ENCODE assay signal across 11 cellular contexts in the genomic region with DNA sequence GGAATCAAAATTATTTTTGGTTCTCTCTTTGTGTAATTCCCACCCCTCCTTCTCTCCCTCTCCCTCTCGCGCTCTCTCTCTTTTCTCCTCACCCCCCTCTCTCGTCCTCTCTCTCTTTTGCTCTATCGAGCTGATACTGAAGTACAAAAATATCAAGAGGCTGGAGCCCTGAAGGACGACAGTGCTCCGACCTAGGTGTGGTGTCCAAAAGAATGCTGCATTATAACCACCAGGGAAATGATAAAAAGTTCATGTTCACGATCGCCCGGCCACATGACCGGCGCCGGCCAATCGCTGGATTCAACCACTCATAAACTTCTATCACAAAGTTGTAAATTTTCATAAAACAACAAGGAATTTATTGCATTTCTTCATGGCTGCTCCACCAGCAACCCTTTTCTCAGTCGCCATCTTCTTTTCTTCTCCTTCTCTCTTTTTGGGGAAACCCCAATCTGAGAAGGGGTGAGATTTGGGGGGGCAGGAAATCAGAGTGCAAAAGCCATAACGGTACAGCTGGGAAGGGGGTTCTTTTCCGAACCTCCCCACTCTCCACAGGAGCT. TPM values are rescaled to one million over a fixed set of nuclear protein-coding genes. Genes with fewer than 3 reads are reported as not detected.
DNase-seq lines count a peak whose midpoint lies in the region; ATAC-seq and TF ChIP-seq lines count a peak whose summit lies in the region.
"Had no signal": no experiment of that assay in that cellular context is flagged by ENCODE, and none has a peak within 500 bp of the region (broad histone marks: within the 10 kb centered on the region; RNA-seq: fewer than 3 reads in every experiment).

A gene (minus strand): TSS at position 217 of the 560 bp plus-strand sequence. CDS start 6,836 bp downstream, outside the sequence.

- intact Hi-C loops in activated B cell treated with CpG ODN at 0.5 μM for 24 hours (cut with micrococcal nuclease), result no loop called here
- intact Hi-C loops in lower lobe of right lung (cut with DNase I), result no loop called here
- intact Hi-C loops in upper lobe of right lung (cut with DNase I), result no loop called here

- in situ Hi-C loops in GM13977 (cut with MboI; ENCODE audit: low pct_unique_long_range_greater_than_20kb, low sequenced_read_pairs, unreplicated experiment), result no loop called here

- H3K4me1 Mint-ChIP-seq in activated CD8-positive, alpha-beta memory T cell treated with anti-CD3 and anti-CD28 coated beads, Interleukin-2, amount 10 ng/mL, durations not matched to agents 7 days and 5 days, result peaks cover 37% of the 10 kb centered on the region
- H3K4me1 Mint-ChIP-seq in activated B cell treated with CpG ODN at 0.5 μM for 24 hours, result peaks cover 6% of the 10 kb centered on the region
- H3K4me1 Mint-ChIP-seq in activated CD8-positive, alpha-beta T cell treated with anti-CD3 and anti-CD28 coated beads, Interleukin-2, amount 10 ng/mL, durations not matched to agents 7 days and 5 days (ENCODE audit: low read depth), result peaks cover 37% of the 10 kb centered on the region
- peaks cover 15% of the 10 kb centered on the region for H3K4me1 Mint-ChIP-seq in stimulated activated memory B cell treated with anti-CD40 and anti-IgM and Interleukin-4, amounts not matched to agents 10 μg/mL and 1 μg/mL and 100 μg/mL, for 72 hours

- no peaks in the 10 kb centered on the region for H3K36me3 Mint-ChIP-seq in activated CD8-positive, alpha-beta memory T cell treated with anti-CD3 and anti-CD28 coated beads, Interleukin-2, amount 10 ng/mL, durations not matched to agents 7 days and 5 days
- H3K36me3 Mint-ChIP-seq in activated B cell treated with CpG ODN at 0.5 μM for 24 hours (ENCODE audit: low read depth), result no peaks in the 10 kb centered on the region
- no peaks in the 10 kb centered on the region for H3K36me3 Mint-ChIP-seq in activated CD8-positive, alpha-beta T cell treated with anti-CD3 and anti-CD28 coated beads, Interleukin-2, amount 10 ng/mL, durations not matched to agents 7 days and 5 days (ENCODE audit: low read depth)
- no peaks in the 10 kb centered on the region for H3K36me3 Mint-ChIP-seq in stimulated activated memory B cell treated with anti-CD40 and anti-IgM and Interleukin-4, amounts not matched to agents 10 μg/mL and 1 μg/mL and 100 μg/mL, for 72 hours

- H3K4me3 Mint-ChIP-seq in activated CD8-positive, alpha-beta memory T cell treated with anti-CD3 and anti-CD28 coated beads, Interleukin-2, amount 10 ng/mL, durations not matched to agents 7 days and 5 days, result peak within 1 kb of the TSS; percentile 22
- peak within 1 kb of the TSS; percentile 20 for H3K4me3 Mint-ChIP-seq in activated B cell treated with CpG ODN at 0.5 μM for 24 hours
- H3K4me3 Mint-ChIP-seq in activated CD8-positive, alpha-beta T cell treated with anti-CD3 and anti-CD28 coated beads, Interleukin-2, amount 10 ng/mL, durations not matched to agents 7 days and 5 days, result no peak within 1 kb of the TSS
- H3K4me3 Mint-ChIP-seq in stimulated activated memory B cell treated with anti-CD40 and anti-IgM and Interleukin-4, amounts not matched to agents 10 μg/mL and 1 μg/mL and 100 μg/mL, for 72 hours, result no peak within 1 kb of the TSS

- H3K4me1 ChIP-seq in lower lobe of right lung (peaks cover 10% of the 10 kb centered on the region), upper lobe of right lung (peaks cover 9% of the 10 kb centered on the region)

- DNase-seq in activated CD8-positive, alpha-beta memory T cell treated with anti-CD3 and anti-CD28 coated beads, Interleukin-2, amount 10 ng/mL, durations not matched to agents 7 days and 5 days, result no peak
- no peak for DNase-seq in activated CD8-positive, alpha-beta memory T cell treated with anti-CD3 and anti-CD28 coated beads, Interleukin-2, amount 50 U/mL, for 48 hours
- DNase-seq in activated B cell treated with CpG ODN at 0.5 μM for 24 hours (no peak), lower lobe of right lung (no peak), upper lobe of right lung (no peak), GM13977 (ENCODE audit: low spot score) (no peak)
- no peak for DNase-seq in activated CD8-positive, alpha-beta T cell treated with anti-CD3 and anti-CD28 coated beads, Interleukin-2, amount 10 ng/mL, durations not matched to agents 7 days and 5 days
- DNase-seq: amniotic stem cell, NCI-H1436 treated with DMSO at 0.1 percent for 48 hours had no signal

- CTCF ChIA-PET in activated CD8-positive, alpha-beta memory T cell treated with anti-CD3 and anti-CD28 coated beads, Interleukin-2, amount 10 ng/mL, durations not matched to agents 7 days and 5 days (lab: Charles Lee), result interaction anchor here (0.8 kb wide), 1 partner anchor 17 kb away, joined by 4 read pairs; no protein-coding TSS in a partner anchor
- CTCF ChIA-PET in activated B cell treated with CpG ODN at 0.5 μM for 24 hours (lab: Charles Lee), result interaction anchor here (0.8 to 2.0 kb wide), 3 partner anchors 8 to 271 kb away, joined by 3 to 9 read pairs (median 4); no protein-coding TSS in a partner anchor
- CTCF ChIA-PET in activated CD8-positive, alpha-beta T cell treated with anti-CD3 and anti-CD28 coated beads, Interleukin-2, amount 10 ng/mL, durations not matched to agents 7 days and 5 days (lab: Charles Lee), result interaction anchor here (1.1 to 1.6 kb wide), 2 partner anchors 9 to 226 kb away, joined by 3 to 5 read pairs; no protein-coding TSS in a partner anchor

- peaks cover 95% of the 10 kb centered on the region for H3K27me3 Mint-ChIP-seq in activated CD8-positive, alpha-beta memory T cell treated with anti-CD3 and anti-CD28 coated beads, Interleukin-2, amount 10 ng/mL, durations not matched to agents 7 days and 5 days
- peaks cover 60% of the 10 kb centered on the region for H3K27me3 Mint-ChIP-seq in activated B cell treated with CpG ODN at 0.5 μM for 24 hours
- peaks cover 77% of the 10 kb centered on the region for H3K27me3 Mint-ChIP-seq in activated CD8-positive, alpha-beta T cell treated with anti-CD3 and anti-CD28 coated beads, Interleukin-2, amount 10 ng/mL, durations not matched to agents 7 days and 5 days (ENCODE audit: low read depth)
- peaks cover 100% of the 10 kb centered on the region for H3K27me3 Mint-ChIP-seq in stimulated activated memory B cell treated with anti-CD40 and anti-IgM and Interleukin-4, amounts not matched to agents 10 μg/mL and 1 μg/mL and 100 μg/mL, for 72 hours

- H3K27ac ChIP-seq in lower lobe of right lung (no peak within 1 kb of the TSS), upper lobe of right lung (peak within 1 kb of the TSS; percentile 30)

- H3K27me3 ChIP-seq in lower lobe of right lung (ENCODE audit: low read depth) (peaks cover 98% of the 10 kb centered on the region), upper lobe of right lung (peaks cover 97% of the 10 kb centered on the region)

- H3K9me3 Mint-ChIP-seq in activated CD8-positive, alpha-beta memory T cell treated with anti-CD3 and anti-CD28 coated beads, Interleukin-2, amount 10 ng/mL, durations not matched to agents 7 days and 5 days (ENCODE audit: low read depth), result no peaks in the 10 kb centered on the region
- H3K9me3 Mint-ChIP-seq in activated B cell treated with CpG ODN at 0.5 μM for 24 hours, result no peaks in the 10 kb centered on the region
- no peaks in the 10 kb centered on the region for H3K9me3 Mint-ChIP-seq in activated CD8-positive, alpha-beta T cell treated with anti-CD3 and anti-CD28 coated beads, Interleukin-2, amount 10 ng/mL, durations not matched to agents 7 days and 5 days (ENCODE audit: insufficient read depth)
- no peaks in the 10 kb centered on the region for H3K9me3 Mint-ChIP-seq in stimulated activated memory B cell treated with anti-CD40 and anti-IgM and Interleukin-4, amounts not matched to agents 10 μg/mL and 1 μg/mL and 100 μg/mL, for 72 hours

- no peak for TF ChIP-seq CTCF in activated B cell treated with CpG ODN at 0.5 μM for 24 hours (IDR thresholded peaks at IDR 0.05)
- no peak for TF ChIP-seq CTCF in lower lobe of right lung (IDR thresholded peaks at IDR 0.05)
- TF ChIP-seq CTCF in upper lobe of right lung (IDR thresholded peaks at IDR 0.05), result no peak
- TF ChIP-seq CTCF in GM13977 (IDR thresholded peaks at IDR 0.05; ENCODE audit: extremely low read depth, insufficient read depth, missing control alignments), result no peak

- no peak for ATAC-seq in activated CD8-positive, alpha-beta memory T cell treated with anti-CD3 and anti-CD28 coated beads, Interleukin-2, amount 10 ng/mL, durations not matched to agents 7 days and 5 days
- ATAC-seq in activated B cell treated with CpG ODN at 0.5 μM for 24 hours (ENCODE audit: low read depth) (no peak), lower lobe of right lung (no peak), upper lobe of right lung (no peak)
- no peak for ATAC-seq in activated CD8-positive, alpha-beta T cell treated with anti-CD3 and anti-CD28 coated beads, Interleukin-2, amount 10 ng/mL, durations not matched to agents 7 days and 5 days
- ATAC-seq in stimulated activated memory B cell treated with anti-CD40 and anti-IgM and Interleukin-4, amounts not matched to agents 10 μg/mL and 1 μg/mL and 100 μg/mL, for 72 hours, result no peak

- no peaks in the 10 kb centered on the region for H3K9me3 ChIP-seq in lower lobe of right lung
- no peaks in the 10 kb centered on the region for H3K9me3 ChIP-seq in upper lobe of right lung

- POLR2A ChIA-PET in activated B cell treated with CpG ODN at 0.5 μM for 24 hours (lab: Charles Lee), result interaction anchor here (0.7 kb wide), 1 partner anchor 274 kb away, joined by 14 read pairs; no protein-coding TSS in a partner anchor
- POLR2A ChIA-PET in activated CD8-positive, alpha-beta T cell treated with anti-CD3 and anti-CD28 coated beads, Interleukin-2, amount 10 ng/mL, durations not matched to agents 7 days and 5 days (lab: Charles Lee), result interaction anchor here (0.7 kb wide), 1 partner anchor 12 kb away, joined by 3 read pairs; no protein-coding TSS in a partner anchor

- H3K27ac Mint-ChIP-seq in activated CD8-positive, alpha-beta memory T cell treated with anti-CD3 and anti-CD28 coated beads, Interleukin-2, amount 10 ng/mL, durations not matched to agents 7 days and 5 days, result no peak within 1 kb of the TSS
- no peak within 1 kb of the TSS for H3K27ac Mint-ChIP-seq in activated B cell treated with CpG ODN at 0.5 μM for 24 hours
- no peak within 1 kb of the TSS for H3K27ac Mint-ChIP-seq in activated CD8-positive, alpha-beta T cell treated with anti-CD3 and anti-CD28 coated beads, Interleukin-2, amount 10 ng/mL, durations not matched to agents 7 days and 5 days
- H3K27ac Mint-ChIP-seq in stimulated activated memory B cell treated with anti-CD40 and anti-IgM and Interleukin-4, amounts not matched to agents 10 μg/mL and 1 μg/mL and 100 μg/mL, for 72 hours, result no peak within 1 kb of the TSS

- no peaks in the 10 kb centered on the region for H3K36me3 ChIP-seq in lower lobe of right lung
- H3K36me3 ChIP-seq in upper lobe of right lung, result no peaks in the 10 kb centered on the region

- H3K4me3 ChIP-seq in lower lobe of right lung, result peak within 1 kb of the TSS; percentile 31
- peak within 1 kb of the TSS; percentile 25 for H3K4me3 ChIP-seq in upper lobe of right lung

RNA-seq across cellular contexts. Expression of the gene that starts here (rescaled TPM):
- 1 to 10 TPM in 1 of 2 experiments, under 1 TPM in 1; 0.58 to 1.1 TPM for total RNA-seq in activated CD8-positive, alpha-beta memory T cell treated with anti-CD3 and anti-CD28 coated beads, Interleukin-2, amount 10 ng/mL, durations not matched to agents 7 days and 5 days
- total RNA-seq in activated B cell treated with CpG ODN at 0.5 μM for 24 hours, result not detected in 2 replicates
- total RNA-seq in lower lobe of right lung, result 4.4 TPM
- 4.9 TPM for total RNA-seq in upper lobe of right lung
- total RNA-seq in activated CD8-positive, alpha-beta T cell treated with anti-CD3 and anti-CD28 coated beads, Interleukin-2, amount 10 ng/mL, durations not matched to agents 7 days and 5 days, result not detected
- total RNA-seq: T-helper 2 cell treated with Interferon-gamma antibody and Interleukin-4, amounts not matched to agents 100 ng/mL and 5 ng/mL, for 36 hours had no signal

Comparison
In these comparisons a context has a peak if more than half of its experiments do, and no peak if none do; other contexts are left out.
1. H3K4me3 Mint-ChIP-seq: peak in activated CD8-positive, alpha-beta memory T cell treated with anti-CD3 and anti-CD28 coated beads, Interleukin-2, amount 10 ng/mL, durations not matched to agents 7 days and 5 days (single experiment) and activated B cell treated with CpG ODN at 0.5 μM for 24 hours (single experiment); none in activated CD8-positive, alpha-beta T cell treated with anti-CD3 and anti-CD28 coated beads, Interleukin-2, amount 10 ng/mL, durations not matched to agents 7 days and 5 days (single experiment) and stimulated activated memory B cell treated with anti-CD40 and anti-IgM and Interleukin-4, amounts not matched to agents 10 μg/mL and 1 μg/mL and 100 μg/mL, for 72 hours (single experiment).